In the genomic region with DNA sequence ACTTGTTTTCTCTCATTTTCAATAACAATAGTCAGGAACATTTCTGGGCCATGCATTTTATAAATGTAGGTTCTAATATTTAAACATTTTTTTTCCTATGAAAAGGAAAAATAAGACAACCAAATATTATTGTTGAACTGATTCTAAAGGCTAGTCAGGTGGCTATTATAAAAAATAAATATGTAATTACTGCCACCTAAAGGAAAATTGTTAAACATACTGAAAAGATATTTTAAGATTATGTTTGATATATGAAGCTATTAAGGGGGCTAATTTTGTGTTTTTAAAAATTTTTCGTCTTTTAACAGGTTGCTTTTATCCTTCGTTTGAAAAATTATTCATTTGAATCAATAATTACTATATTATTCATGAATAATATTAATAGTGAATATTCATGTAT, we compare ENCODE assay signal across 9 cellular contexts.
DNase-seq lines count a peak whose midpoint lies in the region; ATAC-seq and TF ChIP-seq lines count a peak whose summit lies in the region.
"Had no signal": no experiment of that assay in that cellular context is flagged by ENCODE, and none has a peak within 500 bp of the region (broad histone marks: within the 10 kb centered on the region; RNA-seq: fewer than 3 reads in every experiment).

No MANE protein-coding gene starts in this region.

- H3K9me3 Mint-ChIP-seq in nephron: no peaks in the 10 kb centered on the region

- H3K9me3 ChIP-seq in adipocyte (ENCODE audit: control insufficient read depth, low read length): no peaks in the 10 kb centered on the region
- H3K9me3 ChIP-seq: ascending aorta, left lung had no signal

- TF ChIP-seq CTCF in LNCAP (IDR thresholded peaks at IDR 0.05): peak; percentile 45
- TF ChIP-seq CTCF in nephron (IDR thresholded peaks at IDR 0.05; ENCODE audit: unreplicated experiment in 3 of 3): peak in 1 of 3 experiments; percentile 34

- H3K27ac Mint-ChIP-seq in nephron: peak overlapping the region; percentile 48 to 96 (median 72)

- H3K36me3 ChIP-seq in adipocyte (ENCODE audit: control insufficient read depth, insufficient read depth, low read length, severe bottlenecking): no peaks in the 10 kb centered on the region
- H3K36me3 ChIP-seq: ascending aorta, left lung had no signal

- DNase-seq in ELR (ENCODE audit: low read depth) (peak; percentile 27), adipocyte (ENCODE audit: low read depth) (peak; percentile 47), glomerular visceral epithelial cell (ENCODE audit: extremely low spot score) (no peak)
- no peak for DNase-seq in NK-92 treated with Interleukin-12 subunit alpha and Interleukin-12 subunit beta, amount 100 ng/mL, for 24 hours (lab: John Stamatoyannopoulos, UW)
- DNase-seq: left lung had no signal

- H3K4me3 ChIP-seq in adipocyte (ENCODE audit: low read length): no peak overlapping the region
- H3K4me3 ChIP-seq: ascending aorta, left lung had no signal

- H3K9ac ChIP-seq in adipocyte (ENCODE audit: low read length): no peak overlapping the region

- H3K4me3 Mint-ChIP-seq in nephron: no peak overlapping the region

- no peaks in the 10 kb centered on the region for H3K36me3 Mint-ChIP-seq in nephron (ENCODE audit: low read depth)

- H3K27me3 Mint-ChIP-seq in nephron (ENCODE audit: low read depth): peaks cover 4% of the 10 kb centered on the region

- ATAC-seq in GM19328 (IDR thresholded peaks at IDR 0.05; ENCODE audit: unreplicated experiment): no peak

- peaks cover 20% of the 10 kb centered on the region for H3K4me1 Mint-ChIP-seq in nephron

- H3K4me1 ChIP-seq in adipocyte (ENCODE audit: control insufficient read depth, insufficient read depth, low read length): peaks cover 17% of the 10 kb centered on the region
- H3K4me1 ChIP-seq: ascending aorta had no signal

- no peaks in the 10 kb centered on the region for H3K27me3 ChIP-seq in adipocyte (replicated peaks; ENCODE audit: control insufficient read depth, insufficient read depth, low read length)
- H3K27me3 ChIP-seq: ascending aorta, left lung had no signal

Comparison
In these comparisons a context has a peak if more than half of its experiments do, and no peak if none do; other contexts are left out.
1. DNase-seq: peak in ELR (single experiment) and adipocyte (single experiment); none in glomerular visceral epithelial cell (single experiment) and NK-92 treated with Interleukin-12 subunit alpha and Interleukin-12 subunit beta, amount 100 ng/mL, for 24 hours (single experiment).